9 cellular contexts compared by ENCODE assay signal in genomic region chr3:42773409-42773751, GRCh38. TPM values are rescaled to one million over a fixed set of nuclear protein-coding genes. Genes with fewer than 3 reads are reported as not detected.
DNase-seq lines count a peak whose midpoint lies in the region; ATAC-seq and TF ChIP-seq lines count a peak whose summit lies in the region.
"Had no signal": no experiment of that assay in that cellular context is flagged by ENCODE, and none has a peak within 500 bp of the region (broad histone marks: within the 10 kb centered on the region; RNA-seq: fewer than 3 reads in every experiment).

No MANE protein-coding gene starts in this region.

- H3K27ac ChIP-seq in left lung, result peak overlapping the region in 1 of 2 donors; percentile 99
- H3K27ac ChIP-seq in aorta (ENCODE audit: low read depth in 1 of 2, low read length in 2 of 2), result no peak overlapping the region

- DNase-seq in Caco-2, result no peak
- no peak for DNase-seq in left lung
- no peak for DNase-seq in aorta
- no peak for DNase-seq in amygdala (lab: John Stamatoyannopoulos, UW)
- no peak for DNase-seq in KG1 (lab: John Stamatoyannopoulos, UW)
- DNase-seq in stimulated activated CD8-positive, alpha-beta memory T cell treated with anti-CD3 and anti-CD28 coated beads, Interleukin-4, amount 100 ng/mL, for 48 hours, result no peak

- TF ChIP-seq CTCF in Caco-2 (IDR thresholded peaks at IDR 0.05; ENCODE audit: insufficient read depth in 1 of 2, low read depth in 1 of 2, low read length in 1 of 2, severe bottlenecking in 1 of 2, unreplicated experiment in 1 of 2) (no peak), left lung (IDR thresholded peaks at IDR 0.05) (no peak)

- H3K4me3 ChIP-seq in Caco-2 (ENCODE audit: low read depth, low read length) (no peak overlapping the region), left lung (peak overlapping the region; percentile 31 to 51), aorta (ENCODE audit: low read length in 2 of 2) (peak overlapping the region; percentile 21 to 45)

- H3K4me1 Mint-ChIP-seq in Caco-2 (ENCODE audit: low read depth, unreplicated experiment), result no peaks in the 10 kb centered on the region
- peaks cover 4% of the 10 kb centered on the region for H3K4me1 Mint-ChIP-seq in activated T-helper 17 cell treated with anti-CD3 and anti-CD28 coated beads, Interleukin-2, amount 50 U/mL, for 72 hours

- H3K27me3 Mint-ChIP-seq in Caco-2 (ENCODE audit: insufficient read depth, unreplicated experiment), result no peaks in the 10 kb centered on the region
- H3K27me3 Mint-ChIP-seq in activated T-helper 17 cell treated with anti-CD3 and anti-CD28 coated beads, Interleukin-2, amount 50 U/mL, for 72 hours, result no peaks in the 10 kb centered on the region

- H3K9me3 Mint-ChIP-seq in Caco-2 (ENCODE audit: unreplicated experiment), result no peaks in the 10 kb centered on the region
- H3K9me3 Mint-ChIP-seq in activated T-helper 17 cell treated with anti-CD3 and anti-CD28 coated beads, Interleukin-2, amount 50 U/mL, for 72 hours, result no peaks in the 10 kb centered on the region

- peak; percentile 1 for ATAC-seq in HG02759 (IDR thresholded peaks at IDR 0.05; ENCODE audit: unreplicated experiment)
- ATAC-seq in activated T-helper 17 cell treated with anti-CD3 and anti-CD28 coated beads, Interleukin-2, amount 50 U/mL, for 72 hours (replicated peaks), result no peak
- no peak for ATAC-seq in left lung
- ATAC-seq in aorta (ENCODE audit: low FRiP score), result no peak

- POLR2A ChIA-PET in Caco-2 (lab: Charles Lee), result interaction anchor here (0.6 kb wide), 1 partner anchor 27 kb away, joined by 3 read pairs; no protein-coding TSS in a partner anchor

- H3K4me3 Mint-ChIP-seq in Caco-2 (ENCODE audit: unreplicated experiment), result peak overlapping the region; percentile 59
- peak overlapping the region; percentile 87 for H3K4me3 Mint-ChIP-seq in activated T-helper 17 cell treated with anti-CD3 and anti-CD28 coated beads, Interleukin-2, amount 50 U/mL, for 72 hours

- WGBS in aorta, 2 donors, result 1% methylated on average over 6 of the region's 6 CpGs

- CTCF ChIA-PET in Caco-2 (lab: Charles Lee), result no interaction called here

- no TSS peak for BruUV-seq in Caco-2 (replicated peaks; lab: Mats Ljungman, UMichigan)

- H3K9me3 ChIP-seq in Caco-2 (no peaks in the 10 kb centered on the region), left lung (no peaks in the 10 kb centered on the region), aorta (ENCODE audit: control insufficient read depth, low read length) (no peaks in the 10 kb centered on the region)

- H3K36me3 Mint-ChIP-seq in Caco-2 (ENCODE audit: insufficient read depth, unreplicated experiment), result peaks cover 6% of the 10 kb centered on the region
- H3K36me3 Mint-ChIP-seq in activated T-helper 17 cell treated with anti-CD3 and anti-CD28 coated beads, Interleukin-2, amount 50 U/mL, for 72 hours (ENCODE audit: low read depth), result no peaks in the 10 kb centered on the region

- H3K4me1 ChIP-seq in Caco-2 (no peaks in the 10 kb centered on the region), left lung (peaks cover 0 to 11% of the 10 kb centered on the region in 2 donors), aorta (ENCODE audit: control insufficient read depth in 1 of 2, insufficient read depth in 2 of 2, low read length in 2 of 2) (no peaks in the 10 kb centered on the region)

- no peaks in the 10 kb centered on the region for H3K27me3 ChIP-seq in Caco-2 (replicated peaks; ENCODE audit: control insufficient read depth, insufficient read depth, low read length)
- no peaks in the 10 kb centered on the region for H3K27me3 ChIP-seq in left lung
- H3K27me3 ChIP-seq in aorta (ENCODE audit: control insufficient read depth in 1 of 2, insufficient read depth in 2 of 2, low read length in 1 of 2), result no peaks in the 10 kb centered on the region

- H3K27ac Mint-ChIP-seq in Caco-2 (ENCODE audit: unreplicated experiment), result no peak overlapping the region
- H3K27ac Mint-ChIP-seq in activated T-helper 17 cell treated with anti-CD3 and anti-CD28 coated beads, Interleukin-2, amount 50 U/mL, for 72 hours, result peak overlapping the region; percentile 90

- H3K36me3 ChIP-seq in Caco-2 (ENCODE audit: control insufficient read depth, insufficient read depth, low read length) (no peaks in the 10 kb centered on the region), left lung (no peaks in the 10 kb centered on the region), aorta (ENCODE audit: control insufficient read depth in 1 of 2, insufficient read depth in 2 of 2, low read length in 1 of 2) (no peaks in the 10 kb centered on the region)

- intact Hi-C loops in Caco-2 (cut with micrococcal nuclease; ENCODE audit: unreplicated experiment), result no loop called here
- intact Hi-C loops in left lung (cut with DNase I), result no loop called here
- intact Hi-C loops in aorta (cut with DNase I), result loop anchor here in 1 of 2 donors (10.0 kb wide), 1 partner anchor 331 kb away; the partner anchor contains the start of gene POMGNT2

RNA-seq across cellular contexts. Expression of gene CCDC13, which starts 0.3 kb away (rescaled TPM):
- total RNA-seq in Caco-2 (2022) (0.82 and 1.4 TPM in 2 replicates), left lung (1 to 10 TPM in 1 of 2 donors, under 1 TPM in 1; 0.90 to 2.9 TPM), aorta (1 to 10 TPM; 1.3 to 2.5 TPM)
- under 1 TPM in 1 of 2 donors, not detected in 1; 0.24 TPM for total RNA-seq in activated T-helper 17 cell treated with anti-CD3 and anti-CD28 coated beads, Interleukin-2, amount 50 U/mL, for 72 hours
- 1 to 10 TPM; 1.2 to 3.1 TPM for polyA plus RNA-seq in aorta
- total RNA-seq: HT1080 had no signal

RNA-seq across cellular contexts. Expression of gene HIGD1A, which starts 30.9 kb away (rescaled TPM):
- total RNA-seq in Caco-2 (2022) (108 and 112 TPM in 2 replicates), left lung (10 to 100 TPM; 81.3 to 95.2 TPM), aorta (10 to 100 TPM; 61.4 to 84.9 TPM)
- total RNA-seq in activated T-helper 17 cell treated with anti-CD3 and anti-CD28 coated beads, Interleukin-2, amount 50 U/mL, for 72 hours, result 10 to 100 TPM; 46.4 to 84.4 TPM
- 100 to 1,000 TPM; 175 to 337 TPM for polyA plus RNA-seq in aorta

RNA-seq across cellular contexts. Expression of gene ACKR2, which starts 35.9 kb away (rescaled TPM):
- total RNA-seq in Caco-2 (2022) (3.5 and 4.1 TPM in 2 replicates), left lung (1 to 10 TPM; 2.5 to 7.9 TPM), aorta (1 to 10 TPM; 3.1 to 7.8 TPM)
- 1 to 10 TPM in 1 of 2 donors, under 1 TPM in 1; 0.77 to 1.3 TPM for total RNA-seq in activated T-helper 17 cell treated with anti-CD3 and anti-CD28 coated beads, Interleukin-2, amount 50 U/mL, for 72 hours
- under 1 TPM in 1 of 2 donors, not detected in 1; 0.26 TPM for polyA plus RNA-seq in aorta
- total RNA-seq: HT1080 had no signal
